9 cellular contexts compared by ENCODE assay signal in genomic region chr16:67161595-67162058, GRCh38. TPM values are rescaled to one million over a fixed set of nuclear protein-coding genes. Genes with fewer than 3 reads are reported as not detected.
DNase-seq lines count a peak whose midpoint lies in the region; ATAC-seq, FAIRE-seq and TF ChIP-seq lines count a peak whose summit lies in the region.
"Had no signal": no experiment of that assay in that cellular context is flagged by ENCODE, and none has a peak within 500 bp of the region (broad histone marks: within the 10 kb centered on the region; RNA-seq: fewer than 3 reads in every experiment).

No MANE protein-coding gene starts in this region.

- H3K9me3 ChIP-seq in mucosa of descending colon, result no peaks in the 10 kb centered on the region
- H3K9me3 ChIP-seq: MG63 had no signal

- H3K36me3 Mint-ChIP-seq in IgD-negative memory B cell, result no peaks in the 10 kb centered on the region
- H3K36me3 Mint-ChIP-seq in dendritic cell treated with granulocyte-macrophage colony-stimulating factor and Interleukin-4, amounts not matched to agents 40 ng/mL and 50 ng/mL, for 4 days (ENCODE audit: low read depth), result peaks cover 38% of the 10 kb centered on the region

- no peaks in the 10 kb centered on the region for H3K9me3 Mint-ChIP-seq in IgD-negative memory B cell
- no peaks in the 10 kb centered on the region for H3K9me3 Mint-ChIP-seq in dendritic cell treated with granulocyte-macrophage colony-stimulating factor and Interleukin-4, amounts not matched to agents 40 ng/mL and 50 ng/mL, for 4 days

- intact Hi-C loops in dendritic cell treated with granulocyte-macrophage colony-stimulating factor and Interleukin-4, amounts not matched to agents 40 ng/mL and 50 ng/mL, for 4 days (cut with micrococcal nuclease), result loop anchor here (2.0 kb wide), 1 partner anchor 21 kb away; the partner anchor contains the start of gene MATCAP1
- intact Hi-C loops in mucosa of descending colon (cut with DNase I, micrococcal nuclease), result no loop called here

- H3K27me3 Mint-ChIP-seq in IgD-negative memory B cell, result peaks cover 34% of the 10 kb centered on the region
- H3K27me3 Mint-ChIP-seq in dendritic cell treated with granulocyte-macrophage colony-stimulating factor and Interleukin-4, amounts not matched to agents 40 ng/mL and 50 ng/mL, for 4 days, result peaks cover 53% of the 10 kb centered on the region

- TF ChIP-seq POLR2A in GM12891 (IDR thresholded peaks at IDR 0.05; ENCODE audit: low read depth, low read length), result no peak

- TF ChIP-seq CTCF in AG09309 (IDR thresholded peaks at IDR 0.05; ENCODE audit: control insufficient read depth, insufficient read depth, low read depth, low read length, missing control alignments) (no peak), mucosa of descending colon (IDR thresholded peaks at IDR 0.05) (no peak)

- H3K4me1 ChIP-seq in mucosa of descending colon (ENCODE audit: low read depth), result peaks cover 50% of the 10 kb centered on the region

- H3K4me3 ChIP-seq in AG09309 (ENCODE audit: control insufficient read depth, low read depth, low read length), result peak overlapping the region; percentile 97
- H3K4me3 ChIP-seq in mucosa of descending colon, result no peak overlapping the region

- ATAC-seq in mucosa of descending colon (no peak), GM19455 (IDR thresholded peaks at IDR 0.05; ENCODE audit: unreplicated experiment) (no peak), HG02588 (IDR thresholded peaks at IDR 0.05; ENCODE audit: unreplicated experiment) (no peak)

- H3K4me3 Mint-ChIP-seq in IgD-negative memory B cell, result peak overlapping the region in 1 of 4 donors; percentile 99
- peak overlapping the region; percentile 88 for H3K4me3 Mint-ChIP-seq in dendritic cell treated with granulocyte-macrophage colony-stimulating factor and Interleukin-4, amounts not matched to agents 40 ng/mL and 50 ng/mL, for 4 days

- peak overlapping the region in 2 of 3 donors; percentile 82 to 97 for H3K27ac Mint-ChIP-seq in IgD-negative memory B cell
- H3K27ac Mint-ChIP-seq in dendritic cell treated with granulocyte-macrophage colony-stimulating factor and Interleukin-4, amounts not matched to agents 40 ng/mL and 50 ng/mL, for 4 days, result no peak overlapping the region

- H3K4me1 Mint-ChIP-seq in IgD-negative memory B cell, result peaks cover 30 to 32% (median 30%) of the 10 kb centered on the region in 3 donors
- peaks cover 82% of the 10 kb centered on the region for H3K4me1 Mint-ChIP-seq in dendritic cell treated with granulocyte-macrophage colony-stimulating factor and Interleukin-4, amounts not matched to agents 40 ng/mL and 50 ng/mL, for 4 days (ENCODE audit: low read depth)

- no peak for DNase-seq in AG09309 (ENCODE audit: low read depth)
- peak in 2 of 3 donors; percentile 19 to 70 for DNase-seq in mucosa of descending colon
- no peak for DNase-seq in urothelium cell line (ENCODE audit: low spot score)
- no peak for DNase-seq in GM12891 (ENCODE audit: insufficient read length, low spot score)

- FAIRE-seq in urothelium cell line (lab: Jason Lieb, UNC) (no peak), GM12891 (lab: Jason Lieb, UNC) (no peak)

- no peaks in the 10 kb centered on the region for H3K36me3 ChIP-seq in mucosa of descending colon (ENCODE audit: low read depth)
- H3K36me3 ChIP-seq: MG63 had no signal

TF ChIP-seq in GM12891, 5 proteins besides CTCF, POLR2A, EP300 and RAD21:
- TF ChIP-seq POLR2AphosphoS5 (IDR thresholded peaks at IDR 0.05; ENCODE audit: low read depth, low read length) (no peak), TAF1 (IDR thresholded peaks at IDR 0.05; ENCODE audit: low read depth, low read length) (no peak), POU2F2 (IDR thresholded peaks at IDR 0.05; ENCODE audit: low read depth, low read length) (no peak), SPI1 (IDR thresholded peaks at IDR 0.05; ENCODE audit: low read depth, low read length) (no peak), PAX5 (IDR thresholded peaks at IDR 0.05; ENCODE audit: insufficient read depth, low read length, severe bottlenecking) (no peak)

RNA-seq across cellular contexts. Expression of gene FBXL8, which starts 1.9 kb away (rescaled TPM):
- polyA plus RNA-seq in IgD-negative memory B cell, result 3.7 TPM
- total RNA-seq in mucosa of descending colon, result 10 to 100 TPM; 23.3 to 33.8 (median 24.5) TPM
- polyA plus RNA-seq in GM12891 (2012; ENCODE audit: low read depth, missing spikeins), result 6.3 TPM

RNA-seq across cellular contexts. Expression of gene TRADD, which starts 1.9 kb away (rescaled TPM):
- 103 TPM for polyA plus RNA-seq in IgD-negative memory B cell
- 10 to 100 TPM; 21.0 to 27.4 (median 26.6) TPM for total RNA-seq in mucosa of descending colon
- 17.2 TPM for polyA plus RNA-seq in GM12891 (2012; ENCODE audit: low read depth, missing spikeins)

RNA-seq across cellular contexts. Expression of gene HSF4, which starts 2.9 kb away (rescaled TPM):
- polyA plus RNA-seq in IgD-negative memory B cell, result not detected
- total RNA-seq in mucosa of descending colon, result 100 to 1,000 TPM in 1 of 3 donors, 10 to 100 TPM in 2; 26.0 to 113 (median 64.4) TPM
- polyA plus RNA-seq in GM12891 (2012; ENCODE audit: low read depth, missing spikeins), result 13.0 TPM

RNA-seq across cellular contexts. Expression of gene NOL3, which starts 8.7 kb away (rescaled TPM):
- polyA plus RNA-seq in IgD-negative memory B cell, result not detected
- 10 to 100 TPM; 23.5 to 35.9 (median 32.0) TPM for total RNA-seq in mucosa of descending colon
- polyA plus RNA-seq in GM12891 (2012; ENCODE audit: low read depth, missing spikeins), result 10.3 TPM

RNA-seq across cellular contexts. Expression of gene B3GNT9, which starts 10.8 kb away (rescaled TPM):
- polyA plus RNA-seq in IgD-negative memory B cell, result 0.45 TPM
- 1 to 10 TPM; 1.5 to 8.4 (median 4.0) TPM for total RNA-seq in mucosa of descending colon
- 3.2 TPM for polyA plus RNA-seq in GM12891 (2012; ENCODE audit: low read depth, missing spikeins)

Comparison
In these comparisons a context has a peak if more than half of its experiments do, and no peak if none do; other contexts are left out.
1. DNase-seq: peak in mucosa of descending colon (2 of 3); none in AG09309 (single experiment), urothelium cell line (single experiment) and GM12891 (single experiment).